In genomic region chr1:234808943-234809856, GRCh38 we compare ENCODE assay signal across 8 cellular contexts.
DNase-seq lines count a peak whose midpoint lies in the region; ATAC-seq and TF ChIP-seq lines count a peak whose summit lies in the region.
"Not testable (repeated sequence)": the region's sequence is repeated elsewhere in the genome, so short reads cannot be mapped to it uniquely, and the experiment has no call there.

No MANE protein-coding gene starts in this region.

- not testable (repeated sequence) for BruUV-seq in Panc1 (replicated peaks; lab: Mats Ljungman, UMichigan)

- not testable (repeated sequence) for H3K9ac ChIP-seq in stomach smooth muscle (ENCODE audit: low read length in 2 of 2)

- TF ChIP-seq CTCF in Panc1 (IDR thresholded peaks at IDR 0.05); astrocyte of the spinal cord (IDR thresholded peaks at IDR 0.05; ENCODE audit: low read depth, low read length); mucosa of descending colon (IDR thresholded peaks at IDR 0.05): not testable (repeated sequence)

- POLR2A ChIA-PET in Panc1 (lab: Charles Lee): not testable (repeated sequence)

- in situ Hi-C loops in Panc1 (cut with HindIII; ENCODE audit: low pct_unique_long_range_greater_than_20kb, low sequenced_read_pairs); astrocyte of the spinal cord (cut with HindIII; ENCODE audit: low sequenced_read_pairs): not testable (repeated sequence)

- H3K36me3 ChIP-seq in Panc1 (ENCODE audit: control insufficient read depth, insufficient read depth, low read length); mucosa of descending colon (ENCODE audit: low read depth); stomach smooth muscle (ENCODE audit: control insufficient read depth in 2 of 2, insufficient read depth in 2 of 2, low read length in 2 of 2): not testable (repeated sequence)

- ATAC-seq in GM19463 (IDR thresholded peaks at IDR 0.05; ENCODE audit: unreplicated experiment) (peak; percentile 93), HG02973 (IDR thresholded peaks at IDR 0.05; ENCODE audit: unreplicated experiment) (peak; percentile 59), Panc1 (peak; percentile 70), mucosa of descending colon (peak; percentile 16)

- not testable (repeated sequence) for H3K9me3 ChIP-seq in Panc1 (ENCODE audit: control insufficient read depth, insufficient read depth, low read depth, low read length); mucosa of descending colon; stomach smooth muscle (ENCODE audit: control insufficient read depth in 2 of 2, low read length in 2 of 2)

- H3K4me1 ChIP-seq in Panc1 (ENCODE audit: control insufficient read depth, insufficient read depth, low read length); mucosa of descending colon (ENCODE audit: low read depth); stomach smooth muscle (ENCODE audit: control insufficient read depth, insufficient read depth, low read length): not testable (repeated sequence)

- intact Hi-C loops in Panc1 (cut with micrococcal nuclease; ENCODE audit: unreplicated experiment); mucosa of descending colon (cut with DNase I, micrococcal nuclease): not testable (repeated sequence)

- CTCF ChIA-PET in Panc1 (lab: Charles Lee): not testable (repeated sequence)

- not testable (repeated sequence) for H3K27me3 ChIP-seq in Panc1 (ENCODE audit: control insufficient read depth, insufficient read depth, low read length); stomach smooth muscle (ENCODE audit: control insufficient read depth in 1 of 2, insufficient read depth in 2 of 2, low read length in 2 of 2)

- peak; percentile 68 for DNase-seq in EH (ENCODE audit: low read depth)
- DNase-seq in Panc1 (ENCODE audit: low read depth, low spot score); mucosa of descending colon: not testable (repeated sequence)
- peak; percentile 80 for DNase-seq in astrocyte of the spinal cord (ENCODE audit: low read depth, low spot score)
- peak; percentile 85 for DNase-seq in glomerular visceral epithelial cell (ENCODE audit: extremely low spot score)

- H3K4me3 ChIP-seq in Panc1 (ENCODE audit: low read depth in 2 of 2, low read length in 2 of 2); astrocyte of the spinal cord (ENCODE audit: low read depth, low read length); mucosa of descending colon: not testable (repeated sequence)
- H3K4me3 ChIP-seq in stomach smooth muscle (ENCODE audit: low read length in 2 of 2): peak overlapping the region in 1 of 2 donors; percentile 40

- H3K27ac ChIP-seq in Panc1 (ENCODE audit: low read length): peak overlapping the region; percentile 69
- peak overlapping the region; percentile 53 for H3K27ac ChIP-seq in stomach smooth muscle (ENCODE audit: low read length)

Comparison
In these comparisons a context has a peak if more than half of its experiments do, and no peak if none do; other contexts are left out.
1. ATAC-seq: peak in every context shown above with its lines; median percentile 93 in GM19463; 70 in Panc1; 59 in HG02973; 16 in mucosa of descending colon.